In the genomic region with DNA sequence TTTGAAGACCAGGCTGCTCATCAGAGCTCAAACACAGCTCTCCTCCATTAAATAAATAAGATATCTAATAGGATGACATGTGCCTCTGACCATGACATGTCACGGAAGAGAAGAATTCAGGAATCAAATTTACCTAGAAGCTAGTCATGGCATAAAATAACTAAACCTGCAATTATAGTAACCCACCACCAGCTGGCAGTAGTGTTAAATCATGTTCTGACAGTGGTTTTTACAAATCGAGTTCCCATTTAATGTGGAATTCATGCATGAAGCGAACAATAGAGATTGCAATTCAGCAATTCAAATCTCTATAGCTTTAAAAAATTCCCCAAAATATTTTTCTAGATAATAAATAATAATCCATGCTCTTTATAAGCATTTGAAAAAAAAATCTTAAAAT, we compare ENCODE assay signal across 9 cellular contexts.
A peak's percentile ranks its signal among the peaks of the same experiment; 100 is the strongest.
DNase-seq lines count a peak whose midpoint lies in the region; ATAC-seq, FAIRE-seq and TF ChIP-seq lines count a peak whose summit lies in the region.
"Had no signal": no experiment of that assay in that cellular context is flagged by ENCODE, and none has a peak within 500 bp of the region (broad histone marks: within the 10 kb centered on the region; RNA-seq: fewer than 3 reads in every experiment).

No MANE protein-coding gene starts in this region.

- H3K4me2 ChIP-seq in GM12878 (ENCODE audit: control insufficient read depth, insufficient read depth) = no peak overlapping the region

- WGBS in GM12878 (ENCODE audit: insufficient coverage, insufficient replicate concordance, low lambda C conversion rate, missing lambda C conversion rate) = 21% methylated on average over 3 of the region's 3 CpGs

- no peak for TF ChIP-seq EP300 in GM12878 (IDR thresholded peaks at IDR 0.05; ENCODE audit: borderline replicate concordance in 1 of 2, control insufficient read depth in 1 of 2, low read depth in 2 of 2, low read length in 2 of 2)

- TF ChIP-seq CTCF in GM06990 (IDR thresholded peaks at IDR 0.05; ENCODE audit: insufficient read depth, low read length, poor library complexity, severe bottlenecking) (peak; percentile 70), GM12878 (IDR thresholded peaks at IDR 0.05 in 2 of 3, conservative IDR thresholded peaks at IDR 0.05 in 1 of 3; ENCODE audit: control insufficient read depth in 2 of 3, extremely low read depth in 1 of 3, insufficient read depth in 1 of 3, low read depth in 3 of 3, low read length in 3 of 3) (peak; percentile 21 to 58 (median 46); a peak in 5 of 6 replicates), natural killer cell (IDR thresholded peaks at IDR 0.05) (peak; percentile 45)

- TF ChIP-seq RAD21 in GM12878 (IDR thresholded peaks at IDR 0.05; ENCODE audit: insufficient read depth, low read depth, low read length) = peak; percentile 58

- peaks cover 0 to 9% of the 10 kb centered on the region in 2 donors for H3K9me3 Mint-ChIP-seq in natural killer cell

- no TSS peak for BruUV-seq in GM12878 (replicated peaks; lab: Mats Ljungman, UMichigan)

- TF ChIP-seq POLR2A in GM12878 (IDR thresholded peaks at IDR 0.05; ENCODE audit: low read depth, low read length) = no peak

- no peaks in the 10 kb centered on the region for H3K27me3 Mint-ChIP-seq in natural killer cell (ENCODE audit: low read depth in 2 of 2)

- H3K9me3 ChIP-seq in GM12878 (replicated peaks; ENCODE audit: control insufficient read depth, insufficient read depth, low read length) = peaks cover 4% of the 10 kb centered on the region; the same call in 2 of the 3 replicates

- DNase-seq in GM06990 (ENCODE audit: extremely low read depth, insufficient read length) (no peak), Kasumi-1 (lab: John Stamatoyannopoulos, UW) (peak; percentile 81 to 88), GM12878 (ENCODE audit: low read depth, low spot score) (no peak), natural killer cell (no peak), SW 1271 (lab: John Stamatoyannopoulos, UW) (no peak), GM19240 (ENCODE audit: insufficient read length, low spot score) (no peak), NCI-H1092 treated with DMSO at 0.1 percent for 48 hours (lab: John Stamatoyannopoulos, UW) (no peak)

- RAD21 ChIA-PET in GM12878 (lab: Charles Lee; ENCODE audit: unreplicated experiment) = interaction anchor here (0.9 to 1.7 kb wide), 7 partner anchors 9 to 188 kb away, joined by 3 to 6 read pairs (median 3); no protein-coding TSS in a partner anchor

- H3K4me1 ChIP-seq in GM12878 (ENCODE audit: control insufficient read depth, insufficient read depth, low read length) = no peaks in the 10 kb centered on the region
- H3K4me1 ChIP-seq: SJSA1 had no signal

- H3K36me3 Mint-ChIP-seq in natural killer cell = peaks cover 12% of the 10 kb centered on the region

- no peak overlapping the region for H3K27ac ChIP-seq in GM12878 (ENCODE audit: control insufficient read depth, insufficient read depth)
- H3K27ac ChIP-seq: SJSA1 had no signal

- no peaks in the 10 kb centered on the region for H3K79me2 ChIP-seq in GM12878 (ENCODE audit: control insufficient read depth, insufficient read depth, low read length)

- no peaks in the 10 kb centered on the region for H4K20me1 ChIP-seq in GM12878 (ENCODE audit: control insufficient read depth, insufficient read depth)

- intact Hi-C loops in GM12878 (cut with micrococcal nuclease; ENCODE audit: unreplicated experiment) = no loop called here
- intact Hi-C loops in natural killer cell (cut with micrococcal nuclease) = loop anchor here (1.0 kb wide), 1 partner anchor 139 kb away; no protein-coding TSS in a partner anchor

- H3K4me1 Mint-ChIP-seq in natural killer cell = peaks cover 10 to 14% of the 10 kb centered on the region in 2 donors

- POLR2A ChIA-PET in GM12878 (lab: Charles Lee) = no interaction called here

- SMC1A ChIA-PET in GM12878 (lab: Charles Lee; ENCODE audit: uncharacterized antibody, unreplicated experiment) = interaction anchor here (0.9 to 2.8 kb wide), 13 partner anchors 15 to 188 kb away, joined by 3 to 12 read pairs (median 3); no protein-coding TSS in a partner anchor

- no peak overlapping the region for H2AFZ ChIP-seq in GM12878 (ENCODE audit: control insufficient read depth, low read depth, low read length)

- H3K4me3 Mint-ChIP-seq in natural killer cell = no peak overlapping the region

- no peak overlapping the region for H3K9ac ChIP-seq in GM12878 (ENCODE audit: control insufficient read depth, insufficient read depth, low read length)

- ATAC-seq in GM12878 = no peak
- no peak for ATAC-seq in natural killer cell
- ATAC-seq in HG03175 (IDR thresholded peaks at IDR 0.05; ENCODE audit: unreplicated experiment) = no peak

- in situ Hi-C loops in GM12878 (cut with MboI) = no loop called here

- H3K4me3 ChIP-seq in GM06990 (replicated peaks; ENCODE audit: low read depth, low read length) = no peak overlapping the region
- no peak overlapping the region for H3K4me3 ChIP-seq in GM12878
- H3K4me3 ChIP-seq: SJSA1 had no signal

- H3K27me3 ChIP-seq in GM06990 (replicated peaks; ENCODE audit: control insufficient read depth, insufficient read depth, low read length) = no peaks in the 10 kb centered on the region
- no peaks in the 10 kb centered on the region for H3K27me3 ChIP-seq in GM12878 (replicated peaks in 1 of 2; ENCODE audit: control insufficient read depth in 2 of 2, insufficient read depth in 2 of 2, low read length in 1 of 2)
- H3K27me3 ChIP-seq: SJSA1 had no signal

- H3K36me3 ChIP-seq in GM06990 (ENCODE audit: control insufficient read depth, insufficient read depth, low read length) = no peaks in the 10 kb centered on the region
- no peaks in the 10 kb centered on the region for H3K36me3 ChIP-seq in GM12878 (ENCODE audit: control insufficient read depth in 2 of 2, insufficient read depth in 2 of 2, low read length in 1 of 2)
- H3K36me3 ChIP-seq: SJSA1 had no signal

- peak; percentile 52 for FAIRE-seq in GM12878 (lab: Jason Lieb, UNC)

- CTCF ChIA-PET in GM12878 (lab: Yijun Ruan, JAX) = interaction anchor here (0.7 to 1.6 kb wide), 18 partner anchors 11 to 188 kb away, joined by 3 to 9 read pairs (median 3); no protein-coding TSS in a partner anchor

- no peak overlapping the region for H3K27ac Mint-ChIP-seq in natural killer cell

TF ChIP-seq in GM12878, 131 proteins besides CTCF, POLR2A, EP300 and RAD21:
- TF ChIP-seq SMC3 (IDR thresholded peaks at IDR 0.05; ENCODE audit: borderline replicate concordance, low read length) (peak; percentile 28; the same call in 1 of the 2 replicates), CBX5 (IDR thresholded peaks at IDR 0.05; ENCODE audit: low read depth) (peak; percentile 94), ATF7 (IDR thresholded peaks at IDR 0.05; ENCODE audit: low read depth) (no peak), IRF4 (IDR thresholded peaks at IDR 0.05; ENCODE audit: low read depth, low read length) (no peak), ZNF384 (IDR thresholded peaks at IDR 0.05; ENCODE audit: borderline replicate concordance, low read depth, low read length) (no peak), TCF3 (IDR thresholded peaks at IDR 0.05; ENCODE audit: borderline replicate concordance, insufficient read depth, low read depth, low read length) (no peak), CEBPB (IDR thresholded peaks at IDR 0.05; ENCODE audit: borderline replicate concordance in 1 of 2, low read depth in 2 of 2, low read length in 2 of 2) (no peak), SMAD5 (IDR thresholded peaks at IDR 0.05; ENCODE audit: low read depth) (no peak), RUNX3 (IDR thresholded peaks at IDR 0.05; ENCODE audit: low read length) (peak; percentile 6; the same call in 1 of the 2 replicates), TBL1XR1 (IDR thresholded peaks at IDR 0.05; ENCODE audit: low read depth, low read length) (no peak), YY1 (IDR thresholded peaks at IDR 0.05; ENCODE audit: low read depth, low read length) (no peak)

Comparison
In these comparisons a context has a peak if more than half of its experiments do, and no peak if none do; other contexts are left out.
1. DNase-seq: peak in Kasumi-1 (2 of 2); none in GM06990 (single experiment), GM12878 (single experiment), natural killer cell (single experiment), SW 1271 (0 of 2), GM19240 (single experiment) and NCI-H1092 treated with DMSO at 0.1 percent for 48 hours (single experiment).
2. Peak in every context shown above with its lines, with median percentiles within 50 percentile points of each other: CTCF ChIP-seq.